Comparison of ENCODE assay signal across 20 cellular contexts in genomic region chr7:64873517-64873916, GRCh38. TPM values are rescaled to one million over a fixed set of nuclear protein-coding genes. Genes with fewer than 3 reads are reported as not detected.
DNase-seq lines count a peak whose midpoint lies in the region; ATAC-seq and TF ChIP-seq lines count a peak whose summit lies in the region.
"Had no signal": no experiment of that assay in that cellular context is flagged by ENCODE, and none has a peak within 500 bp of the region (broad histone marks: within the 10 kb centered on the region; RNA-seq: fewer than 3 reads in every experiment).

No MANE protein-coding gene starts in this region.

- H3K27me3 ChIP-seq in hepatocyte (no peaks in the 10 kb centered on the region), stomach (peaks cover 0 to 5% (median 4%) of the 10 kb centered on the region in 3 donors), WERI-Rb-1 (ENCODE audit: insufficient read depth, low read depth, severe bottlenecking) (peaks cover 2% of the 10 kb centered on the region)
- no peaks in the 10 kb centered on the region for H3K27me3 ChIP-seq in CD4-positive, alpha-beta T cell (ENCODE audit: control insufficient read depth, insufficient read depth, low read length)
- H3K27me3 ChIP-seq: SJCRH30 had no signal

- H3K36me3 Mint-ChIP-seq in activated CD8-positive, alpha-beta T cell treated with anti-CD3 and anti-CD28 coated beads, Interleukin-2, amount 10 ng/mL, durations not matched to agents 7 days and 5 days (ENCODE audit: low read depth): no peaks in the 10 kb centered on the region
- no peaks in the 10 kb centered on the region for H3K36me3 Mint-ChIP-seq in activated CD8-positive, alpha-beta T cell treated with anti-CD3 and anti-CD28 coated beads for 36 hours (ENCODE audit: low read depth)
- H3K36me3 Mint-ChIP-seq in CD4-positive, alpha-beta T cell (ENCODE audit: low read depth): no peaks in the 10 kb centered on the region
- H3K36me3 Mint-ChIP-seq: CD14-positive monocyte, IgD-negative memory B cell had no signal

- no peak overlapping the region for H2AFZ ChIP-seq in hepatocyte

- no peak overlapping the region for H3K4me2 ChIP-seq in hepatocyte

- CTCF ChIA-PET in activated CD8-positive, alpha-beta T cell treated with anti-CD3 and anti-CD28 coated beads, Interleukin-2, amount 10 ng/mL, durations not matched to agents 7 days and 5 days (lab: Charles Lee): no interaction called here
- CTCF ChIA-PET in activated CD8-positive, alpha-beta T cell treated with anti-CD3 and anti-CD28 coated beads for 36 hours (lab: Charles Lee): no interaction called here
- CTCF ChIA-PET in CD4-positive, alpha-beta T cell (lab: Charles Lee): no interaction called here

- DNase-seq in activated CD8-positive, alpha-beta T cell treated with anti-CD3 and anti-CD28 coated beads, Interleukin-2, amount 10 ng/mL, durations not matched to agents 7 days and 5 days: peak; percentile 12
- DNase-seq in activated CD8-positive, alpha-beta T cell treated with anti-CD3 and anti-CD28 coated beads for 36 hours: no peak
- DNase-seq in GM20000 (ENCODE audit: low spot score) (peak; percentile 3), hepatocyte (ENCODE audit: low spot score) (peak; percentile 1), stomach (peak; percentile 19), WERI-Rb-1 (no peak)
- no peak for DNase-seq in CD4-positive, alpha-beta T cell
- DNase-seq: GOT3, MV-4-11, NCI-H1105 treated with DMSO at 0.1 percent for 48 hours, NCI-H2081, NCI-H2171, NCI-H345, NCI-H524, NCI-H774 had no signal

- no peak for TF ChIP-seq POLR2A in stomach (IDR thresholded peaks at IDR 0.05)

- H3K27ac Mint-ChIP-seq in activated CD8-positive, alpha-beta T cell treated with anti-CD3 and anti-CD28 coated beads, Interleukin-2, amount 10 ng/mL, durations not matched to agents 7 days and 5 days: no peak overlapping the region
- no peak overlapping the region for H3K27ac Mint-ChIP-seq in activated CD8-positive, alpha-beta T cell treated with anti-CD3 and anti-CD28 coated beads for 36 hours
- H3K27ac Mint-ChIP-seq in CD4-positive, alpha-beta T cell: no peak overlapping the region
- H3K27ac Mint-ChIP-seq: B cell, IgD-negative memory B cell had no signal

- TF ChIP-seq CTCF in activated CD8-positive, alpha-beta T cell treated with anti-CD3 and anti-CD28 coated beads for 36 hours (IDR thresholded peaks at IDR 0.05): no peak
- TF ChIP-seq CTCF in GM20000 (IDR thresholded peaks at IDR 0.05; ENCODE audit: extremely low read depth, missing control alignments): no peak
- no peak for TF ChIP-seq CTCF in hepatocyte (IDR thresholded peaks at IDR 0.05; ENCODE audit: poor library complexity)
- TF ChIP-seq CTCF in stomach (IDR thresholded peaks at IDR 0.05): no peak
- TF ChIP-seq CTCF in CD4-positive, alpha-beta T cell (IDR thresholded peaks at IDR 0.05): no peak
- TF ChIP-seq CTCF in WERI-Rb-1 (IDR thresholded peaks at IDR 0.05; ENCODE audit: low read depth, low read length): no peak

- no peaks in the 10 kb centered on the region for H3K79me2 ChIP-seq in hepatocyte

- no peak for ATAC-seq in activated CD8-positive, alpha-beta T cell treated with anti-CD3 and anti-CD28 coated beads, Interleukin-2, amount 10 ng/mL, durations not matched to agents 7 days and 5 days
- ATAC-seq in activated CD8-positive, alpha-beta T cell treated with anti-CD3 and anti-CD28 coated beads for 36 hours: no peak
- ATAC-seq in CD4-positive, alpha-beta T cell (ENCODE audit: poor library complexity): no peak
- ATAC-seq: Panc1 had no signal

- H4K20me1 ChIP-seq in hepatocyte (ENCODE audit: insufficient read depth, poor library complexity, severe bottlenecking): no peaks in the 10 kb centered on the region

- peaks cover 7% of the 10 kb centered on the region for H3K4me1 Mint-ChIP-seq in activated CD8-positive, alpha-beta T cell treated with anti-CD3 and anti-CD28 coated beads, Interleukin-2, amount 10 ng/mL, durations not matched to agents 7 days and 5 days (ENCODE audit: low read depth)
- H3K4me1 Mint-ChIP-seq in activated CD8-positive, alpha-beta T cell treated with anti-CD3 and anti-CD28 coated beads for 36 hours (ENCODE audit: low read depth): peaks cover 4% of the 10 kb centered on the region
- peaks cover 7% of the 10 kb centered on the region for H3K4me1 Mint-ChIP-seq in CD4-positive, alpha-beta T cell (ENCODE audit: low read depth)

- no peaks in the 10 kb centered on the region for H3K9me3 ChIP-seq in hepatocyte (ENCODE audit: low read depth)
- peaks cover 0 to 22% (median 3%) of the 10 kb centered on the region in 4 donors for H3K9me3 ChIP-seq in stomach
- no peaks in the 10 kb centered on the region for H3K9me3 ChIP-seq in CD4-positive, alpha-beta T cell (ENCODE audit: control insufficient read depth, low read length)
- peaks cover 63% of the 10 kb centered on the region for H3K9me3 ChIP-seq in WERI-Rb-1 (ENCODE audit: severe bottlenecking)
- H3K9me3 ChIP-seq: SJCRH30 had no signal

- intact Hi-C loops in activated CD8-positive, alpha-beta T cell treated with anti-CD3 and anti-CD28 coated beads for 36 hours (cut with micrococcal nuclease): no loop called here
- intact Hi-C loops in stomach (cut with DNase I; ENCODE audit: low total_unique reads): no loop called here
- intact Hi-C loops in CD4-positive, alpha-beta T cell (cut with DNase I, micrococcal nuclease): no loop called here

- POLR2A ChIA-PET in activated CD8-positive, alpha-beta T cell treated with anti-CD3 and anti-CD28 coated beads, Interleukin-2, amount 10 ng/mL, durations not matched to agents 7 days and 5 days (lab: Charles Lee): no interaction called here
- POLR2A ChIA-PET in activated CD8-positive, alpha-beta T cell treated with anti-CD3 and anti-CD28 coated beads for 36 hours (lab: Charles Lee): no interaction called here
- POLR2A ChIA-PET in CD4-positive, alpha-beta T cell (lab: Charles Lee): no interaction called here

- H3K4me3 ChIP-seq in hepatocyte: no peak overlapping the region
- no peak overlapping the region for H3K4me3 ChIP-seq in stomach
- no peak overlapping the region for H3K4me3 ChIP-seq in WERI-Rb-1 (ENCODE audit: low read depth, low read length)
- H3K4me3 ChIP-seq: SJCRH30 had no signal

- WGBS in hepatocyte (ENCODE audit: low lambda C conversion rate, missing lambda C conversion rate): 53% methylated on average over 5 of the region's 5 CpGs
- 59 to 72% (median 68%) methylated on average over 5 of the region's 5 CpGs for WGBS in stomach, 5 donors

- no peaks in the 10 kb centered on the region for H3K4me1 ChIP-seq in hepatocyte (ENCODE audit: insufficient read depth)
- peaks cover 0 to 8% (median 3%) of the 10 kb centered on the region in 4 donors for H3K4me1 ChIP-seq in stomach
- H3K4me1 ChIP-seq: SJCRH30 had no signal

- H3K27ac ChIP-seq in hepatocyte: no peak overlapping the region
- H3K27ac ChIP-seq in stomach: no peak overlapping the region
- no peak overlapping the region for H3K27ac ChIP-seq in CD4-positive, alpha-beta T cell (ENCODE audit: low read depth, low read length)
- no peak overlapping the region for H3K27ac ChIP-seq in WERI-Rb-1
- H3K27ac ChIP-seq: SJCRH30 had no signal

- no peak for TF ChIP-seq EP300 in stomach (IDR thresholded peaks at IDR 0.05)

- peaks cover 9% of the 10 kb centered on the region for H3K9me3 Mint-ChIP-seq in activated CD8-positive, alpha-beta T cell treated with anti-CD3 and anti-CD28 coated beads, Interleukin-2, amount 10 ng/mL, durations not matched to agents 7 days and 5 days (ENCODE audit: insufficient read depth)
- H3K9me3 Mint-ChIP-seq in activated CD8-positive, alpha-beta T cell treated with anti-CD3 and anti-CD28 coated beads for 36 hours: peaks cover 1% of the 10 kb centered on the region
- no peaks in the 10 kb centered on the region for H3K9me3 Mint-ChIP-seq in CD4-positive, alpha-beta T cell

- H3K36me3 ChIP-seq in hepatocyte (replicated peaks; ENCODE audit: insufficient read depth, low read depth) (no peaks in the 10 kb centered on the region), stomach (no peaks in the 10 kb centered on the region), WERI-Rb-1 (no peaks in the 10 kb centered on the region)
- H3K36me3 ChIP-seq: SJCRH30 had no signal

- no peak overlapping the region for H3K4me3 Mint-ChIP-seq in activated CD8-positive, alpha-beta T cell treated with anti-CD3 and anti-CD28 coated beads, Interleukin-2, amount 10 ng/mL, durations not matched to agents 7 days and 5 days
- H3K4me3 Mint-ChIP-seq in activated CD8-positive, alpha-beta T cell treated with anti-CD3 and anti-CD28 coated beads for 36 hours: no peak overlapping the region
- H3K4me3 Mint-ChIP-seq in CD4-positive, alpha-beta T cell: no peak overlapping the region
- H3K4me3 Mint-ChIP-seq: B cell, CD14-positive monocyte had no signal

- no peaks in the 10 kb centered on the region for H3K9me2 ChIP-seq in hepatocyte (replicated peaks; ENCODE audit: insufficient read depth)

- H3K27me3 Mint-ChIP-seq in activated CD8-positive, alpha-beta T cell treated with anti-CD3 and anti-CD28 coated beads, Interleukin-2, amount 10 ng/mL, durations not matched to agents 7 days and 5 days (ENCODE audit: low read depth): no peaks in the 10 kb centered on the region
- peaks cover 8% of the 10 kb centered on the region for H3K27me3 Mint-ChIP-seq in activated CD8-positive, alpha-beta T cell treated with anti-CD3 and anti-CD28 coated beads for 36 hours
- H3K27me3 Mint-ChIP-seq in CD4-positive, alpha-beta T cell: peaks cover 10% of the 10 kb centered on the region

RNA-seq across cellular contexts. Expression of gene ZNF273, which starts 29.6 kb away (rescaled TPM):
- total RNA-seq in activated CD8-positive, alpha-beta T cell treated with anti-CD3 and anti-CD28 coated beads, Interleukin-2, amount 10 ng/mL, durations not matched to agents 7 days and 5 days: 10 to 100 TPM; 10.6 to 11.8 TPM
- total RNA-seq in activated CD8-positive, alpha-beta T cell treated with anti-CD3 and anti-CD28 coated beads for 36 hours: 10 to 100 TPM; 11.3 to 11.9 TPM
- total RNA-seq in hepatocyte (4.9 and 8.4 TPM in 2 replicates), stomach (10 to 100 TPM in 3 of 5 donors, 1 to 10 TPM in 2; 5.3 to 24.3 (median 11.6) TPM)
- polyA plus RNA-seq in hepatocyte (3.2 and 4.1 TPM in 2 replicates), stomach (1 to 10 TPM; 1.3 to 7.7 (median 2.9) TPM)
- 1 to 10 TPM; 6.8 TPM for total RNA-seq in CD4-positive, alpha-beta T cell

Comparison
In these comparisons a context has a peak if more than half of its experiments do, and no peak if none do; other contexts are left out.
1. DNase-seq: peak in activated CD8-positive, alpha-beta T cell treated with anti-CD3 and anti-CD28 coated beads, Interleukin-2, amount 10 ng/mL, durations not matched to agents 7 days and 5 days (single experiment), GM20000 (single experiment), hepatocyte (single experiment) and stomach (single experiment); none in activated CD8-positive, alpha-beta T cell treated with anti-CD3 and anti-CD28 coated beads for 36 hours (single experiment), CD4-positive, alpha-beta T cell (0 of 10) and WERI-Rb-1 (single experiment).